In the genomic region with DNA sequence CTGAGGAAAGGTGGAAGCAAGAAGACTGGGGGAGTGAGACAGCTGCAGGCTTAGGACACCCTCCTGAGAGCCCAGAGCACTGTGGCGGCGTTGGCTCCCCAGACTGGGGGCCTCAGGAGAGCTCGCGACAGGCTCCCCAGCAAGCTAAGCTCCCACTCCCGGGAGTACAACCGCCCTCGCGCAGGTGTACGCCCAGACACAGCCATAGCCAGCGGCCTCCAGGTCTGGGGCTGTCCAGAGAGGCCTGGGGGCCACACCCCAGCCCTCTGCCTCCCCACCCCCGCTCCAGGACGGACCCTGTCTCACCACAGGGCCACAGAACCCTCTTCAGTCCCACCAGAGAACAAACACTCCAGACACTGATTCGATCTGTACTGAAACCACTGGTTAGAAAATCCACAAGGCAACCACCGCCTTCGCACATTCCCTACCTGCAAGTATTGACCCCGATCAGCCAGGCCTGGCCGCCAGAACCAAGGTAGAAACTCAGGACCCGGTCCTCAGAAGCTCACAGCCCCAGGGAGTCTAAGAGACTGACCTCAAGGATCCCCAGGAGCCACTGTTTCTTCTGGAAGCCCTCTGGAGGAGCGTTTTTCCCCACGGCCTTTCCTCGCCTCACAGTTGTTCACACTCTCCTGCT, we compare ENCODE assay signal across 2 cellular contexts.
TF ChIP-seq lines count a peak whose summit lies in the region.

No MANE protein-coding gene starts in this region.

TF ChIP-seq in SK-N-SH, 30 proteins besides CTCF, POLR2A, EP300 and RAD21:
- no peak for TF ChIP-seq RXRA (IDR thresholded peaks at IDR 0.05; ENCODE audit: borderline replicate concordance, low read depth)
- TF ChIP-seq, protein P1, sequence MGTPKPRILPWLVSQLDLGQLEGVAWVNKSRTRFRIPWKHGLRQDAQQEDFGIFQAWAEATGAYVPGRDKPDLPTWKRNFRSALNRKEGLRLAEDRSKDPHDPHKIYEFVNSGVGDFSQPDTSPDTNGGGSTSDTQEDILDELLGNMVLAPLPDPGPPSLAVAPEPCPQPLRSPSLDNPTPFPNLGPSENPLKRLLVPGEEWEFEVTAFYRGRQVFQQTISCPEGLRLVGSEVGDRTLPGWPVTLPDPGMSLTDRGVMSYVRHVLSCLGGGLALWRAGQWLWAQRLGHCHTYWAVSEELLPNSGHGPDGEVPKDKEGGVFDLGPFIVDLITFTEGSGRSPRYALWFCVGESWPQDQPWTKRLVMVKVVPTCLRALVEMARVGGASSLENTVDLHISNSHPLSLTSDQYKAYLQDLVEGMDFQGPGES (IDR thresholded peaks at IDR 0.05; ENCODE audit: low read depth, low read length): no peak
- no peak for TF ChIP-seq FOXM1 (IDR thresholded peaks at IDR 0.05; ENCODE audit: low read depth)
- no peak for TF ChIP-seq SMC3 (IDR thresholded peaks at IDR 0.05; ENCODE audit: low read depth, low read length)
- TF ChIP-seq, protein P2, sequence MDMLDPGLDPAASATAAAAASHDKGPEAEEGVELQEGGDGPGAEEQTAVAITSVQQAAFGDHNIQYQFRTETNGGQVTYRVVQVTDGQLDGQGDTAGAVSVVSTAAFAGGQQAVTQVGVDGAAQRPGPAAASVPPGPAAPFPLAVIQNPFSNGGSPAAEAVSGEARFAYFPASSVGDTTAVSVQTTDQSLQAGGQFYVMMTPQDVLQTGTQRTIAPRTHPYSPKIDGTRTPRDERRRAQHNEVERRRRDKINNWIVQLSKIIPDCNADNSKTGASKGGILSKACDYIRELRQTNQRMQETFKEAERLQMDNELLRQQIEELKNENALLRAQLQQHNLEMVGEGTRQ (IDR thresholded peaks at IDR 0.05; ENCODE audit: borderline replicate concordance, low read depth, low read length): no peak
- TF ChIP-seq GATA2 (CRISPR knock-in tag; IDR thresholded peaks at IDR 0.05): no peak
- no peak for TF ChIP-seq ZBTB33 (IDR thresholded peaks at IDR 0.05; ENCODE audit: borderline replicate concordance, low read depth)
- TF ChIP-seq YY1 (IDR thresholded peaks at IDR 0.05; ENCODE audit: low read depth): no peak
- no peak for TF ChIP-seq PBX3 (IDR thresholded peaks at IDR 0.05)
- no peak for TF ChIP-seq RCOR1 (IDR thresholded peaks at IDR 0.05; ENCODE audit: low read length)
- no peak for TF ChIP-seq GABPA (IDR thresholded peaks at IDR 0.05; ENCODE audit: low read depth)

TF ChIP-seq in endothelial cell of umbilical vein, 7 proteins besides CTCF, POLR2A, EP300 and RAD21:
- TF ChIP-seq MAX (IDR thresholded peaks at IDR 0.05; ENCODE audit: insufficient read depth, insufficient read length) (no peak), POLR2AphosphoS5 (IDR thresholded peaks at IDR 0.05; ENCODE audit: insufficient read depth, low read depth, low read length) (no peak), EZH2 (IDR thresholded peaks at IDR 0.05; ENCODE audit: borderline replicate concordance, low read depth, low read length, severe bottlenecking) (no peak), MYC (IDR thresholded peaks at IDR 0.05; ENCODE audit: low read depth, low read length) (no peak), GATA2 (IDR thresholded peaks at IDR 0.05; ENCODE audit: insufficient read depth, insufficient read length, low read depth, low read length) (no peak), JUN (IDR thresholded peaks at IDR 0.05; ENCODE audit: borderline replicate concordance, insufficient read depth, insufficient read length, low read depth) (no peak), FOS (IDR thresholded peaks at IDR 0.05; ENCODE audit: borderline replicate concordance, insufficient read depth, low read length) (no peak)
